In the genomic region with DNA sequence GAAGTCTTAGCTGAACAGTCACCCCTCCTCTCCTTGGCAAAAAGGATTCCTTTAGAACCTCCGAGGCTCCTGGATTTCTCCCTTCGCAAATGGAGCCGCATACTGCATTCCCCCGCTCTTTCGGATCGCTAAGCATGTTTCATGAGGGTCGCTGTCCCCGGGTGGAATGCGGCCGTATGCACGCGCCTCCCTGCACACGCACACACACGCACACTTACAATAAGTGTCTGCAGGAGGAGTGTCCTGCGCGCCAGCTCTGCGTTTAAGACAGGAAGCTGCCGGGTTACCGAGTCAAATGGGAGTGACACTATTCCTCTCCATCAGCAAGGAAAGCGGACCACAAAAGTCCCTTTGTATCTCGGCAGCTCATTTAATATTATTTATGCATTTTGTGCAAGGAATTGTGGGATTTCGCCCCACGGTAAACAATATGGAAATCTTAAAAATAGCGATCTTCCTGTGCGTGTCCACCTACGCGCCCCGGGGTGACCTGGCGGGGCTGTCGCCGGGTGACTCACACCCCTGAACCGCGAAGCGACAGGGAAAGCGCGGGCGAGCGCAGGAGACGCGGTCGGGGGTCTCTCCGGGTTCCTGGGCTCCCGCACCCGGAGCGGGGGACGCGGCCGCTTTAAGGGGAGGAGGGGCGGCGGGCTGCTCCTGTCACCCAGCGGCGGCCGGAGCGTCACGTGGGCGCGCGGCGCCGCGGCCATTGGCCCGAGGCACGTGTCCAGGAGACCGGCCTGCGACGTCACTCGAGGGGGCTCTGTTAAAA, we compare ENCODE assay signal across 7 cellular contexts. TPM values are rescaled to one million over a fixed set of nuclear protein-coding genes. Genes with fewer than 3 reads are reported as not detected.
DNase-seq lines count a peak whose midpoint lies in the region; ATAC-seq and TF ChIP-seq lines count a peak whose summit lies in the region.

No MANE protein-coding gene starts in this region.

- TF ChIP-seq POLR2A in adrenal gland (IDR thresholded peaks at IDR 0.05), result no peak

- ATAC-seq in left ventricle myocardium superior (peak; percentile 94), HG03135 (IDR thresholded peaks at IDR 0.05; ENCODE audit: unreplicated experiment) (no peak), GM18861 (IDR thresholded peaks at IDR 0.05; ENCODE audit: unreplicated experiment) (no peak)

- no peaks in the 10 kb centered on the region for H3K36me3 ChIP-seq in adrenal gland (replicated peaks in 1 of 2)

- intact Hi-C loops in adrenal gland (cut with DNase I), result no loop called here
- intact Hi-C loops in left ventricle myocardium superior (cut with micrococcal nuclease), result no loop called here
- intact Hi-C loops in posterior cingulate gyrus (cut with DNase I), result loop anchor here (10.0 kb wide), 1 partner anchor 162 kb away; a partner anchor contains a TSS

- H3K4me1 ChIP-seq in adrenal gland (replicated peaks in 1 of 2), result peaks cover 21 to 22% of the 10 kb centered on the region in 2 donors

- peaks cover 94% of the 10 kb centered on the region for H3K27me3 ChIP-seq in adrenal gland

- DNase-seq in GM03348 (ENCODE audit: low spot score), result peak; percentile 94
- DNase-seq in NCI-H1105 (lab: John Stamatoyannopoulos, UW), result peak; percentile 77
- DNase-seq in adrenal gland, result peak; percentile 35 to 76 (median 65)
- peak; percentile 78 for DNase-seq in left ventricle myocardium superior
- DNase-seq in posterior cingulate gyrus, result peak; percentile 53 to 97 (median 74)

- H3K4me3 ChIP-seq in adrenal gland, result peak overlapping the region in 1 of 4 donors; percentile 76

- no peak for TF ChIP-seq CTCF in adrenal gland (IDR thresholded peaks at IDR 0.05)

- no peak overlapping the region for H3K27ac ChIP-seq in adrenal gland

- WGBS in adrenal gland, 4 donors, result 2 to 4% (median 3%) methylated on average over 52 to 67 of the region's 67 CpGs

- no peaks in the 10 kb centered on the region for H3K9me3 ChIP-seq in adrenal gland (replicated peaks in 1 of 3)

RNA-seq across cellular contexts. Expression of a gene that starts 1.0 kb away (rescaled TPM):
- total RNA-seq in adrenal gland (under 1 TPM in 6 of 8 donors, not detected in 2; 0.08 to 0.42 (median 0.13) TPM), left ventricle myocardium superior (not detected)
- under 1 TPM; 0.07 to 0.24 (median 0.13) TPM for polyA plus RNA-seq in adrenal gland
